ENCODE assay signal across 19 cellular contexts in the genomic region with DNA sequence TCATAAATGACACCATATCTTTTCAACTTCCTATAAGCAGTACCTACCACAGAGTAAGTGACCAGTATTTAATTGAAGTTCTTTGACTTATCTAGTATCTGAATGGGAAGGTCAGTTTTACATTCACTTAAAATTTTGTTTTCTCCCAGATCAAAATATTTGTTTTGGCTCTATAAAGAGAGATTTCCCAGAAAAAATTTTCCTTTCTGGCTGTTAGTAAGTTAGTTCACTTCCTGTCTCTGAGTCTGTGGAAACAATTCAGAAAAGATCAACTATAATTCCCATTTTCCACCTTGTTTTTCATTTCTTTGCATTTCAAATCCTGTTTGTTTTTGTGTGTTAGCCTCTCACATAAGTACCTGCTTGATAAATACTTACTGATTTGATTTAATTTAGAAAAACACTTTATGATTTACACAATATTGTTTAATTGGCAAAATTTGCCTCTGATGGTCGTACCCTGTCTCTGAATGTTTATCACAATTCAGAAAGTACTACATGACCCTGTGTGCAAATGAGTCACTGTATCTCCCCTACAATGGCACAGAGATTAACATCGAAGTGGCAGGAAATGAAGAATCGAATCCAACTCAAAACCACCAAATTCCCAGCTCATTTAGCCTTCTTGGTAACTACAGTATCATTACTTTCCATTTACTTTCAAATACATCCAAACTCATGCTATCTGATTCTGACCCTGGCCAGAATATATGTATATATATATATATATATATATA. TPM values are rescaled to one million over a fixed set of nuclear protein-coding genes. Genes with fewer than 3 reads are reported as not detected.
DNase-seq lines count a peak whose midpoint lies in the region; ATAC-seq and TF ChIP-seq lines count a peak whose summit lies in the region.
"Had no signal": no experiment of that assay in that cellular context is flagged by ENCODE, and none has a peak within 500 bp of the region (broad histone marks: within the 10 kb centered on the region; RNA-seq: fewer than 3 reads in every experiment).

No MANE protein-coding gene starts in this region.

- 48 to 54% methylated on average over 3 of the region's 3 CpGs for WGBS in esophagus squamous epithelium, 2 donors
- 12 to 39% methylated on average over 3 of the region's 3 CpGs for WGBS in testis, 2 donors

- TF ChIP-seq CTCF in Panc1 (IDR thresholded peaks at IDR 0.05) (no peak), esophagus squamous epithelium (IDR thresholded peaks at IDR 0.05) (no peak), testis (IDR thresholded peaks at IDR 0.05) (no peak), colonic mucosa (IDR thresholded peaks at IDR 0.05) (no peak)

- H3K4me3 Mint-ChIP-seq in activated T-helper 1 cell treated with anti-CD3 and anti-CD28 coated beads, Interleukin-12 subunit alpha, Interleukin-12 subunit beta, Interleukin-2, Interleukin-4 antibody, amounts not matched to agents 30 ng/mL and 10 ng/mL and 1 ng/mL, durations not matched to agents 14 hours and 24 hours and 36 hours, result no peak overlapping the region
- H3K4me3 Mint-ChIP-seq: activated CD8-positive, alpha-beta T cell treated with anti-CD3 and anti-CD28 coated beads for 36 hours; H9; stimulated activated naive B cell treated with anti-CD40 and anti-IgM and Interleukin-4, amounts not matched to agents 10 μg/mL and 1 μg/mL and 100 μg/mL, for 72 hours had no signal

- no peaks in the 10 kb centered on the region for H3K4me1 ChIP-seq in Panc1 (ENCODE audit: control insufficient read depth, insufficient read depth, low read length)
- H3K4me1 ChIP-seq in esophagus squamous epithelium, result peaks cover 0 to 26% (median 0%) of the 10 kb centered on the region in 3 donors
- H3K4me1 ChIP-seq in testis, result peaks cover 27% of the 10 kb centered on the region
- no peaks in the 10 kb centered on the region for H3K4me1 ChIP-seq in colonic mucosa

- no TSS peak for BruUV-seq in Panc1 (replicated peaks; lab: Mats Ljungman, UMichigan)

- TF ChIP-seq POLR2A in esophagus squamous epithelium (IDR thresholded peaks at IDR 0.05), result no peak
- TF ChIP-seq POLR2A in testis (IDR thresholded peaks at IDR 0.05), result no peak

- H3K4me3 ChIP-seq in Panc1 (ENCODE audit: low read depth in 2 of 2, low read length in 2 of 2) (no peak overlapping the region), esophagus squamous epithelium (peak overlapping the region in 1 of 4 donors; percentile 7), testis (no peak overlapping the region), colonic mucosa (no peak overlapping the region)

- H3K36me3 ChIP-seq in Panc1 (ENCODE audit: control insufficient read depth, insufficient read depth, low read length), result no peaks in the 10 kb centered on the region
- no peaks in the 10 kb centered on the region for H3K36me3 ChIP-seq in esophagus squamous epithelium
- no peaks in the 10 kb centered on the region for H3K36me3 ChIP-seq in testis (ENCODE audit: low read depth, missing control alignments)
- H3K36me3 ChIP-seq in colonic mucosa, result no peaks in the 10 kb centered on the region

- in situ Hi-C loops in Panc1 (cut with HindIII; ENCODE audit: low pct_unique_long_range_greater_than_20kb, low sequenced_read_pairs), result no loop called here

- no peak overlapping the region for H3K9ac ChIP-seq in colonic mucosa (ENCODE audit: low read depth in 2 of 2, low read length in 2 of 2)

- POLR2A ChIA-PET in Panc1 (lab: Charles Lee), result no interaction called here

- H3K27ac Mint-ChIP-seq in activated T-helper 1 cell treated with anti-CD3 and anti-CD28 coated beads, Interleukin-12 subunit alpha, Interleukin-12 subunit beta, Interleukin-2, Interleukin-4 antibody, amounts not matched to agents 30 ng/mL and 10 ng/mL and 1 ng/mL, durations not matched to agents 14 hours and 24 hours and 36 hours, result no peak overlapping the region
- H3K27ac Mint-ChIP-seq: activated CD8-positive, alpha-beta T cell treated with anti-CD3 and anti-CD28 coated beads for 36 hours; stimulated activated naive B cell treated with anti-CD40 and anti-IgM and Interleukin-4, amounts not matched to agents 10 μg/mL and 1 μg/mL and 100 μg/mL, for 72 hours had no signal

- no peaks in the 10 kb centered on the region for H3K36me3 Mint-ChIP-seq in activated T-helper 1 cell treated with anti-CD3 and anti-CD28 coated beads, Interleukin-12 subunit alpha, Interleukin-12 subunit beta, Interleukin-2, Interleukin-4 antibody, amounts not matched to agents 30 ng/mL and 10 ng/mL and 1 ng/mL, durations not matched to agents 14 hours and 24 hours and 36 hours (ENCODE audit: low read depth)
- H3K36me3 Mint-ChIP-seq: stimulated activated naive B cell treated with anti-CD40 and anti-IgM and Interleukin-4, amounts not matched to agents 10 μg/mL and 1 μg/mL and 100 μg/mL, for 72 hours had no signal

- peaks cover 5% of the 10 kb centered on the region for H3K4me1 Mint-ChIP-seq in activated T-helper 1 cell treated with anti-CD3 and anti-CD28 coated beads, Interleukin-12 subunit alpha, Interleukin-12 subunit beta, Interleukin-2, Interleukin-4 antibody, amounts not matched to agents 30 ng/mL and 10 ng/mL and 1 ng/mL, durations not matched to agents 14 hours and 24 hours and 36 hours (ENCODE audit: low read depth)
- H3K4me1 Mint-ChIP-seq: stimulated activated naive B cell treated with anti-CD40 and anti-IgM and Interleukin-4, amounts not matched to agents 10 μg/mL and 1 μg/mL and 100 μg/mL, for 72 hours had no signal

- CTCF ChIA-PET in Panc1 (lab: Charles Lee), result no interaction called here

- H3K27ac ChIP-seq in Panc1 (ENCODE audit: low read length), result 0 out of 2 replicates have a peak overlapping the region, but pooled peaks have one; percentile 29
- peak overlapping the region in 3 of 4 donors; percentile 2 to 63 (median 55) for H3K27ac ChIP-seq in esophagus squamous epithelium
- H3K27ac ChIP-seq in testis, result peak overlapping the region; percentile 50 to 58
- H3K27ac ChIP-seq in colonic mucosa, result no peak overlapping the region
- H3K27ac ChIP-seq: C4-2B, RWPE1 had no signal

- no peaks in the 10 kb centered on the region for H3K9me3 Mint-ChIP-seq in activated T-helper 1 cell treated with anti-CD3 and anti-CD28 coated beads, Interleukin-12 subunit alpha, Interleukin-12 subunit beta, Interleukin-2, Interleukin-4 antibody, amounts not matched to agents 30 ng/mL and 10 ng/mL and 1 ng/mL, durations not matched to agents 14 hours and 24 hours and 36 hours
- H3K9me3 Mint-ChIP-seq: activated CD8-positive, alpha-beta T cell treated with anti-CD3 and anti-CD28 coated beads for 36 hours; H9; stimulated activated naive B cell treated with anti-CD40 and anti-IgM and Interleukin-4, amounts not matched to agents 10 μg/mL and 1 μg/mL and 100 μg/mL, for 72 hours had no signal

- H3K9me3 ChIP-seq in Panc1 (ENCODE audit: control insufficient read depth, insufficient read depth, low read depth, low read length) (no peaks in the 10 kb centered on the region), esophagus squamous epithelium (no peaks in the 10 kb centered on the region), testis (no peaks in the 10 kb centered on the region), colonic mucosa (no peaks in the 10 kb centered on the region)

- H3K27me3 ChIP-seq in Panc1 (ENCODE audit: control insufficient read depth, insufficient read depth, low read length), result no peaks in the 10 kb centered on the region
- no peaks in the 10 kb centered on the region for H3K27me3 ChIP-seq in esophagus squamous epithelium
- no peaks in the 10 kb centered on the region for H3K27me3 ChIP-seq in testis
- H3K27me3 ChIP-seq in colonic mucosa, result no peaks in the 10 kb centered on the region

- intact Hi-C loops in Panc1 (cut with micrococcal nuclease; ENCODE audit: unreplicated experiment), result no loop called here
- intact Hi-C loops in esophagus squamous epithelium (cut with DNase I), result no loop called here
- intact Hi-C loops in testis (cut with DNase I; ENCODE audit: low total_unique reads), result no loop called here
- intact Hi-C loops in activated T-helper 1 cell treated with anti-CD3 and anti-CD28 coated beads, Interleukin-12 subunit alpha, Interleukin-12 subunit beta, Interleukin-2, Interleukin-4 antibody, amounts not matched to agents 30 ng/mL and 10 ng/mL and 1 ng/mL, durations not matched to agents 14 hours and 24 hours and 36 hours (cut with micrococcal nuclease), result no loop called here
- intact Hi-C loops in colonic mucosa (cut with DNase I), result no loop called here

- H3K27me3 Mint-ChIP-seq in activated T-helper 1 cell treated with anti-CD3 and anti-CD28 coated beads, Interleukin-12 subunit alpha, Interleukin-12 subunit beta, Interleukin-2, Interleukin-4 antibody, amounts not matched to agents 30 ng/mL and 10 ng/mL and 1 ng/mL, durations not matched to agents 14 hours and 24 hours and 36 hours (ENCODE audit: insufficient read depth), result peaks cover 2% of the 10 kb centered on the region

- ATAC-seq in Panc1 (no peak; the same call in 1 of the 2 replicates), HG02938 (IDR thresholded peaks at IDR 0.05; ENCODE audit: unreplicated experiment) (no peak), GM21447 (IDR thresholded peaks at IDR 0.05; ENCODE audit: unreplicated experiment) (no peak)
- ATAC-seq: activated CD8-positive, alpha-beta T cell treated with anti-CD3 and anti-CD28 coated beads for 36 hours; stimulated activated naive B cell treated with anti-CD40 and anti-IgM and Interleukin-4, amounts not matched to agents 10 μg/mL and 1 μg/mL and 100 μg/mL, for 72 hours had no signal

- no peak for DNase-seq in Panc1 (ENCODE audit: low read depth, low spot score)
- DNase-seq in esophagus squamous epithelium (lab: John Stamatoyannopoulos, UW), result no peak
- peak; percentile 83 to 88 for DNase-seq in lung microvascular endothelial cell (ENCODE audit: low read depth in 2 of 2)
- no peak for DNase-seq in testis
- no peak for DNase-seq in activated T-helper 1 cell treated with anti-CD3 and anti-CD28 coated beads, Interleukin-12 subunit alpha, Interleukin-12 subunit beta, Interleukin-2, Interleukin-4 antibody, amounts not matched to agents 30 ng/mL and 10 ng/mL and 1 ng/mL, durations not matched to agents 14 hours and 24 hours and 36 hours (ENCODE audit: low spot score)
- no peak for DNase-seq in colonic mucosa
- DNase-seq: activated CD8-positive, alpha-beta T cell treated with anti-CD3 and anti-CD28 coated beads for 36 hours; activated gamma-delta T cell treated with Interleukin-2 at 50 U/mL for 16 hours; central memory CD4-positive, alpha-beta T cell; DND-41; H9; NCI-H187 treated with DMSO at 0.1 percent for 48 hours; NCI-H748 treated with DMSO at 0.1 percent for 48 hours; stimulated activated CD4-positive, alpha-beta T cell treated with anti-CD3 and anti-CD28 coated beads, Interleukin-4, amount 100 ng/mL, for 24 hours; stimulated activated naive B cell treated with anti-CD40 and anti-IgM and Interleukin-4, amounts not matched to agents 10 μg/mL and 1 μg/mL and 100 μg/mL, for 72 hours had no signal

RNA-seq across cellular contexts. Expression of a gene that starts 15.4 kb away (rescaled TPM):
- total RNA-seq in Panc1 (2021; ENCODE audit: unreplicated experiment) (26.5 TPM), esophagus squamous epithelium (10 to 100 TPM; 21.5 to 39.9 (median 32.3) TPM), lung microvascular endothelial cell (21.8 and 27.8 TPM in 2 replicates), testis (10 to 100 TPM; 55.3 to 58.2 TPM), colonic mucosa (10 to 100 TPM; 38.8 to 44.0 TPM)
- 20.8 TPM for polyA plus RNA-seq in Panc1 (2012; ENCODE audit: insufficient read length)
- polyA plus RNA-seq in testis (ENCODE audit: insufficient read depth, low read depth, low replicate concordance), result 111 TPM
- 64.2 and 65.6 TPM in 2 replicates for total RNA-seq in activated T-helper 1 cell treated with anti-CD3 and anti-CD28 coated beads, Interleukin-12 subunit alpha, Interleukin-12 subunit beta, Interleukin-2, Interleukin-4 antibody, amounts not matched to agents 30 ng/mL and 10 ng/mL and 1 ng/mL, durations not matched to agents 14 hours and 24 hours and 36 hours

Comparison
In these comparisons a context has a peak if more than half of its experiments do, and no peak if none do; other contexts are left out.
1. DNase-seq: peak in lung microvascular endothelial cell (2 of 2); none in Panc1 (single experiment), esophagus squamous epithelium (single experiment), testis (single experiment), activated T-helper 1 cell treated with anti-CD3 and anti-CD28 coated beads, Interleukin-12 subunit alpha, Interleukin-12 subunit beta, Interleukin-2, Interleukin-4 antibody, amounts not matched to agents 30 ng/mL and 10 ng/mL and 1 ng/mL, durations not matched to agents 14 hours and 24 hours and 36 hours (single experiment) and colonic mucosa (single experiment).